In the genomic region with DNA sequence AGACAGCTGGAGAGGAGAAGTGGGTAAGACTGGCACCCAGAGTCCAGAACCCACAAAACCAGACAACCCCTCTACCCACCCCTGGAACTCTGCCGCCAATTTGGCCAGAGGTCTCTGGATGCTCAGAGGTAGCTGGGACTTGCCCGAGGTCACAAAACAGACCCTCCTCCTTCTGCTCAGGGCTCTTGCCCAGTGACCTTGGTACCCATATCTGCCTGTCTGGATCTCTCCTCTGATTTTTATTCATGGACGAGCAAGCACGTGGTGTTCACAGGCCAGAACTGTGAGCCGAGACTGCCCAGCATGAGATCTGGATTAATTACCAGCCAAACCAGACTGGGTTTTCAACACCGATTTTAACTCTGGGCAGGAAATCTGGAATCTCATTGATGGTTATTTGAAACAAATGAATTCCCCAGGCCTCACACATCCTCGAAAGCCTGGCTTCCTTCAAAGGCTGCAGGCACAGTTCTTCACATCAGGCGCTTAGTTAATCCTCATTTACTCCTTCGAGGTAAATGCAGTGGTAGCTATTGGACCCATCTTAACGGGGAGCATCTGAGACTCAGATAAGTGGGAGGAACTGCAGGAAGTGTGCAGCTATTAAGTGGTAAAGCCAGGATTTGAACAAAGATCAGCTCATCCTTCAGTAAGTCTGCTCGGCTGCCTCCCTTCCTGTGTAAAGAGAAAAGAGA, we compare ENCODE assay signal across 17 cellular contexts. TPM values are rescaled to one million over a fixed set of nuclear protein-coding genes. Genes with fewer than 3 reads are reported as not detected.
DNase-seq lines count a peak whose midpoint lies in the region; ATAC-seq, FAIRE-seq and TF ChIP-seq lines count a peak whose summit lies in the region.
"Had no signal": no experiment of that assay in that cellular context is flagged by ENCODE, and none has a peak within 500 bp of the region (broad histone marks: within the 10 kb centered on the region; RNA-seq: fewer than 3 reads in every experiment).

No MANE protein-coding gene starts in this region.

- no peak for FAIRE-seq in pancreas (lab: Jason Lieb, UNC)
- FAIRE-seq: frontal cortex had no signal

- ATAC-seq in pancreas, result peak; percentile 30 to 52 (median 37)
- ATAC-seq: upper lobe of right lung had no signal

- 29 to 37% methylated on average over 11 of the region's 11 CpGs for WGBS in pancreas, 2 donors

- peaks cover 24% of the 10 kb centered on the region for H3K4me1 ChIP-seq in A673 (ENCODE audit: insufficient read depth, low read length, poor library complexity, severe bottlenecking)
- peaks cover 60% of the 10 kb centered on the region for H3K4me1 ChIP-seq in fibroblast of lung (ENCODE audit: control insufficient read depth, extremely low read depth, insufficient read depth, low read length)
- H3K4me1 ChIP-seq in pancreas, result peaks cover 24 to 42% (median 35%) of the 10 kb centered on the region in 3 donors
- peaks cover 31% of the 10 kb centered on the region for H3K4me1 ChIP-seq in SJCRH30
- H3K4me1 ChIP-seq: prostate gland had no signal

- no peaks in the 10 kb centered on the region for H3K9me3 Mint-ChIP-seq in activated T-helper 1 cell treated with anti-CD3 and anti-CD28 coated beads, Interleukin-12 subunit alpha, Interleukin-12 subunit beta, Interleukin-2, Interleukin-4 antibody, amounts not matched to agents 30 ng/mL and 10 ng/mL and 1 ng/mL, durations not matched to agents 14 hours and 24 hours and 36 hours
- H3K9me3 Mint-ChIP-seq: immature natural killer cell had no signal

- H3K36me3 ChIP-seq in A673 (ENCODE audit: insufficient read depth, low read length, poor library complexity, severe bottlenecking) (no peaks in the 10 kb centered on the region), fibroblast of lung (ENCODE audit: control insufficient read depth, insufficient read depth, low read length) (peaks cover 2% of the 10 kb centered on the region), pancreas (no peaks in the 10 kb centered on the region), SJCRH30 (peaks cover 4% of the 10 kb centered on the region; the same call in 1 of the 2 replicates)
- H3K36me3 ChIP-seq: prostate gland, upper lobe of right lung had no signal

- H3K27ac Mint-ChIP-seq in activated T-helper 1 cell treated with anti-CD3 and anti-CD28 coated beads, Interleukin-12 subunit alpha, Interleukin-12 subunit beta, Interleukin-2, Interleukin-4 antibody, amounts not matched to agents 30 ng/mL and 10 ng/mL and 1 ng/mL, durations not matched to agents 14 hours and 24 hours and 36 hours, result no peak overlapping the region
- H3K27ac Mint-ChIP-seq: immature natural killer cell had no signal

- H3K27me3 Mint-ChIP-seq in activated T-helper 1 cell treated with anti-CD3 and anti-CD28 coated beads, Interleukin-12 subunit alpha, Interleukin-12 subunit beta, Interleukin-2, Interleukin-4 antibody, amounts not matched to agents 30 ng/mL and 10 ng/mL and 1 ng/mL, durations not matched to agents 14 hours and 24 hours and 36 hours (ENCODE audit: insufficient read depth), result no peaks in the 10 kb centered on the region

- H3K4me2 ChIP-seq in fibroblast of lung (ENCODE audit: extremely low read depth, insufficient read depth, low read length), result peak overlapping the region; percentile 2

- CTCF ChIA-PET in A673 (lab: Charles Lee), result interaction anchor here (1.0 to 1.9 kb wide), 2 partner anchors 22 to 23 kb away, joined by 3 to 7 read pairs; a partner anchor contains a TSS

- no peaks in the 10 kb centered on the region for H3K79me2 ChIP-seq in fibroblast of lung (ENCODE audit: control insufficient read depth, insufficient read depth, low read length)

- POLR2A ChIA-PET in A673 (lab: Charles Lee; ENCODE audit: low non-redundant PET), result interaction anchor here (0.6 kb wide), 1 partner anchor 32 kb away, joined by 4 read pairs; no protein-coding TSS in a partner anchor

- H4K20me1 ChIP-seq in fibroblast of lung (ENCODE audit: control insufficient read depth, extremely low read depth, insufficient read depth, low read length), result no peaks in the 10 kb centered on the region

- intact Hi-C loops in A673 (cut with micrococcal nuclease; ENCODE audit: unreplicated experiment) (no loop called here), pancreas (cut with DNase I) (no loop called here)
- intact Hi-C loops in activated T-helper 1 cell treated with anti-CD3 and anti-CD28 coated beads, Interleukin-12 subunit alpha, Interleukin-12 subunit beta, Interleukin-2, Interleukin-4 antibody, amounts not matched to agents 30 ng/mL and 10 ng/mL and 1 ng/mL, durations not matched to agents 14 hours and 24 hours and 36 hours (cut with micrococcal nuclease), result no loop called here

- H3K4me3 ChIP-seq in A673 (ENCODE audit: low read depth, low read length, poor library complexity, severe bottlenecking) (no peak overlapping the region), fibroblast of lung (replicated peaks in 1 of 4; ENCODE audit: control extremely low read depth in 1 of 4, insufficient read depth in 1 of 4, low read depth in 3 of 4, low read length in 4 of 4) (no peak overlapping the region), pancreas (no peak overlapping the region), SJCRH30 (no peak overlapping the region)
- H3K4me3 ChIP-seq: prostate gland, upper lobe of right lung had no signal

- H3K4me3 Mint-ChIP-seq in activated T-helper 1 cell treated with anti-CD3 and anti-CD28 coated beads, Interleukin-12 subunit alpha, Interleukin-12 subunit beta, Interleukin-2, Interleukin-4 antibody, amounts not matched to agents 30 ng/mL and 10 ng/mL and 1 ng/mL, durations not matched to agents 14 hours and 24 hours and 36 hours, result no peak overlapping the region
- H3K4me3 Mint-ChIP-seq: immature natural killer cell had no signal

- no peak overlapping the region for H2AFZ ChIP-seq in fibroblast of lung (ENCODE audit: low read length)

- no peaks in the 10 kb centered on the region for H3K4me1 Mint-ChIP-seq in activated T-helper 1 cell treated with anti-CD3 and anti-CD28 coated beads, Interleukin-12 subunit alpha, Interleukin-12 subunit beta, Interleukin-2, Interleukin-4 antibody, amounts not matched to agents 30 ng/mL and 10 ng/mL and 1 ng/mL, durations not matched to agents 14 hours and 24 hours and 36 hours (ENCODE audit: low read depth)
- H3K4me1 Mint-ChIP-seq: immature natural killer cell had no signal

- no peak for TF ChIP-seq CTCF in A673 (conservative IDR thresholded peaks at IDR 0.05; ENCODE audit: low read depth, low read length)
- no peak for TF ChIP-seq CTCF in fibroblast of lung (conservative IDR thresholded peaks at IDR 0.05 in 1 of 2, IDR thresholded peaks at IDR 0.05 in 1 of 2; ENCODE audit: low read depth in 1 of 2, low read length in 2 of 2)
- TF ChIP-seq CTCF in pancreas (IDR thresholded peaks at IDR 0.05), result no peak

- DNase-seq in A673 (ENCODE audit: low spot score) (peak; percentile 80), NCI-H82 treated with DMSO at 0.1 percent for 48 hours (lab: John Stamatoyannopoulos, UW; ENCODE audit: unreplicated experiment) (peak; percentile 9), fibroblast of lung (ENCODE audit: low read depth in 2 of 2) (no peak), pancreas (peak in 4 of 6 donors; percentile 27 to 59 (median 32)), SJCRH30 (no peak), kidney tubule cell (ENCODE audit: low spot score) (no peak), NCI-H1417 (lab: John Stamatoyannopoulos, UW) (no peak)
- DNase-seq in activated T-helper 1 cell treated with anti-CD3 and anti-CD28 coated beads, Interleukin-12 subunit alpha, Interleukin-12 subunit beta, Interleukin-2, Interleukin-4 antibody, amounts not matched to agents 30 ng/mL and 10 ng/mL and 1 ng/mL, durations not matched to agents 14 hours and 24 hours and 36 hours (ENCODE audit: low spot score), result no peak
- DNase-seq: activated effector memory CD4-positive, alpha-beta T cell treated with anti-CD3 and anti-CD28 coated beads, Interleukin-2, amount 50 U/mL, for 16 hours; effector CD8-positive, alpha-beta T cell; immature natural killer cell; NCI-H345; stimulated activated CD4-positive, alpha-beta T cell treated with anti-CD3 and anti-CD28 coated beads, Interleukin-2, amount 100 ng/mL, for 24 hours; upper lobe of right lung had no signal

- H3K27me3 ChIP-seq in A673 (replicated peaks; ENCODE audit: insufficient read depth, low read depth, low read length, poor library complexity) (no peaks in the 10 kb centered on the region), fibroblast of lung (ENCODE audit: control insufficient read depth, insufficient read depth, low read length) (no peaks in the 10 kb centered on the region), pancreas (no peaks in the 10 kb centered on the region), SJCRH30 (no peaks in the 10 kb centered on the region)
- H3K27me3 ChIP-seq: upper lobe of right lung had no signal

- no peaks in the 10 kb centered on the region for H3K36me3 Mint-ChIP-seq in activated T-helper 1 cell treated with anti-CD3 and anti-CD28 coated beads, Interleukin-12 subunit alpha, Interleukin-12 subunit beta, Interleukin-2, Interleukin-4 antibody, amounts not matched to agents 30 ng/mL and 10 ng/mL and 1 ng/mL, durations not matched to agents 14 hours and 24 hours and 36 hours (ENCODE audit: low read depth)
- H3K36me3 Mint-ChIP-seq: immature natural killer cell had no signal

- no TSS peak for BruUV-seq in A673 (replicated peaks; lab: Mats Ljungman, UMichigan)

- H3K9me3 ChIP-seq in A673 (ENCODE audit: low read depth, low read length, poor library complexity, severe bottlenecking), result no peaks in the 10 kb centered on the region
- H3K9me3 ChIP-seq in fibroblast of lung (ENCODE audit: control insufficient read depth, insufficient read depth, low read depth, low read length), result no peaks in the 10 kb centered on the region
- H3K9me3 ChIP-seq in pancreas, result no peaks in the 10 kb centered on the region
- H3K9me3 ChIP-seq in SJCRH30 (replicated peaks), result no peaks in the 10 kb centered on the region
- H3K9me3 ChIP-seq: prostate gland, upper lobe of right lung had no signal

- H3K27ac ChIP-seq in A673 (ENCODE audit: low read depth, low read length, poor library complexity, severe bottlenecking) (peak overlapping the region; percentile 28), fibroblast of lung (ENCODE audit: insufficient read depth, low read length) (no peak overlapping the region), pancreas (peak overlapping the region in 1 of 4 donors; percentile 57), SJCRH30 (no peak overlapping the region)
- H3K27ac ChIP-seq: prostate gland, upper lobe of right lung had no signal

- no peak overlapping the region for H3K9ac ChIP-seq in fibroblast of lung (ENCODE audit: insufficient read depth, low read length)

RNA-seq across cellular contexts. Expression of a gene that starts 21.4 kb away (rescaled TPM):
- 37.0 and 37.6 TPM in 2 replicates for total RNA-seq in A673 (2021)
- total RNA-seq in fibroblast of lung, result 3.6 and 5.4 TPM in 2 replicates
- polyA plus RNA-seq in fibroblast of lung, result 2.4 and 3.3 TPM in 2 replicates
- 2.1 and 3.7 TPM in 2 replicates for polyA plus RNA-seq in fibroblast of lung (2012)
- 4.8 and 5.1 TPM in 2 replicates for polyA minus RNA-seq in fibroblast of lung (ENCODE audit: low replicate concordance)
- 10 to 100 TPM in 5 of 6 donors, 1 to 10 TPM in 1; 9.7 to 31.8 (median 17.3) TPM for total RNA-seq in pancreas
- 100 to 1,000 TPM in 1 of 2 donors, 10 to 100 TPM in 1; 71.1 to 109 TPM for polyA plus RNA-seq in pancreas
- total RNA-seq in SJCRH30 (2014; rRNA removed; shearing (Covaris generic)), result 13.0 and 18.6 TPM in 2 replicates
- 6.1 and 7.4 TPM in 2 replicates for total RNA-seq in activated T-helper 1 cell treated with anti-CD3 and anti-CD28 coated beads, Interleukin-12 subunit alpha, Interleukin-12 subunit beta, Interleukin-2, Interleukin-4 antibody, amounts not matched to agents 30 ng/mL and 10 ng/mL and 1 ng/mL, durations not matched to agents 14 hours and 24 hours and 36 hours
- total RNA-seq: OCI-LY7 had no signal
- polyA plus RNA-seq: immature natural killer cell had no signal

Comparison
In these comparisons a context has a peak if more than half of its experiments do, and no peak if none do; other contexts are left out.
1. DNase-seq: peak in A673 (single experiment), NCI-H82 treated with DMSO at 0.1 percent for 48 hours (single experiment) and pancreas (4 of 6); none in fibroblast of lung (0 of 2), SJCRH30 (0 of 2), kidney tubule cell (single experiment), NCI-H1417 (0 of 3) and activated T-helper 1 cell treated with anti-CD3 and anti-CD28 coated beads, Interleukin-12 subunit alpha, Interleukin-12 subunit beta, Interleukin-2, Interleukin-4 antibody, amounts not matched to agents 30 ng/mL and 10 ng/mL and 1 ng/mL, durations not matched to agents 14 hours and 24 hours and 36 hours (single experiment).